In genomic region chr1:28982198-28982597, GRCh38 we compare ENCODE assay signal across 25 cellular contexts.
DNase-seq lines count a peak whose midpoint lies in the region; ATAC-seq, FAIRE-seq and TF ChIP-seq lines count a peak whose summit lies in the region.
"Had no signal": no experiment of that assay in that cellular context is flagged by ENCODE, and none has a peak within 500 bp of the region (broad histone marks: within the 10 kb centered on the region; RNA-seq: fewer than 3 reads in every experiment).

No MANE protein-coding gene starts in this region.

- TF ChIP-seq EP300 in HepG2 (IDR thresholded peaks at IDR 0.05; ENCODE audit: low read depth in 2 of 2, low read length in 2 of 2) = no peak
- TF ChIP-seq EP300 in HepG2 (CRISPR knock-in tag; IDR thresholded peaks at IDR 0.05; ENCODE audit: borderline replicate concordance) = no peak

- FAIRE-seq in HepG2 (lab: Jason Lieb, UNC) (peak; percentile 73), endothelial cell of umbilical vein (lab: Jason Lieb, UNC) (peak; percentile 42)
- FAIRE-seq: A204.1, GM12878, GM19239 had no signal

- CTCF ChIA-PET in HepG2 (lab: Yijun Ruan, JAX; ENCODE audit: low intra/inter-chr PET ratio, low total read pairs) = interaction anchor here (2.3 kb wide), 1 partner anchor 100 kb away, joined by 12 read pairs; no protein-coding TSS in a partner anchor
- CTCF ChIA-PET in CD8-positive, alpha-beta T cell (lab: Charles Lee) = interaction anchor here (1.9 to 2.2 kb wide), 2 partner anchors 68 to 100 kb away, joined by 7 to 10 read pairs; partner anchors contain the start of gene EPB41
- CTCF ChIA-PET in endothelial cell of umbilical vein (lab: Charles Lee) = interaction anchor here (1.1 kb wide), 1 partner anchor 9 kb away, joined by 3 read pairs; no protein-coding TSS in a partner anchor

- H3K4me2 ChIP-seq in HepG2 (ENCODE audit: low read depth, low read length) (no peak overlapping the region), endothelial cell of umbilical vein (ENCODE audit: insufficient read depth, low read length) (no peak overlapping the region)
- H3K4me2 ChIP-seq: BLaER1 treated with 17β-estradiol and CSF1 and Interleukin-3, amounts not matched to agents 10 nM and 100 nM had no signal

- H4K20me1 ChIP-seq in HepG2 (ENCODE audit: insufficient read depth, low read length) (no peaks in the 10 kb centered on the region), endothelial cell of umbilical vein (replicated peaks; ENCODE audit: control insufficient read depth, extremely low read depth, insufficient read depth, low read length) (no peaks in the 10 kb centered on the region)

- H3K9me1 ChIP-seq in endothelial cell of umbilical vein (replicated peaks; ENCODE audit: control insufficient read depth, extremely low read depth, insufficient read depth, low read length) = no peaks in the 10 kb centered on the region

- DNase-seq in HepG2 (ENCODE audit: low spot score) (peak; percentile 32), right lobe of liver (no peak), endothelial cell of umbilical vein (ENCODE audit: low read depth, low spot score) (no peak), NCI-H748 treated with DMSO at 0.1 percent for 48 hours (lab: John Stamatoyannopoulos, UW) (no peak), aorta (no peak)
- no peak for DNase-seq in CD8-positive, alpha-beta T cell
- DNase-seq in stimulated activated effector memory CD8-positive, alpha-beta T cell treated with anti-CD3 and anti-CD28 coated beads, Interleukin-12 subunit alpha, Interleukin-12 subunit beta, amount 100 ng/mL, for 72 hours (ENCODE audit: low spot score in 2 of 2) = no peak
- DNase-seq: 8988T; AML-193; CD4-positive, alpha-beta T cell; CD8-positive, alpha-beta memory T cell; COR-L47; DMS 273 treated with DMSO at 0.1 percent for 48 hours; DMS153; DMS53; DMS79; DND-41; EL; GDM1 had no signal

- no peak for TF ChIP-seq RAD21 in HepG2 (CRISPR knock-in tag; IDR thresholded peaks at IDR 0.05)

- peaks cover 27% of the 10 kb centered on the region for H3K4me1 ChIP-seq in HepG2 (ENCODE audit: insufficient read depth, low read length)
- H3K4me1 ChIP-seq in right lobe of liver = peaks cover 0 to 22% (median 0%) of the 10 kb centered on the region in 4 donors
- peaks cover 18% of the 10 kb centered on the region for H3K4me1 ChIP-seq in CD8-positive, alpha-beta T cell (ENCODE audit: insufficient read depth, low read length)
- peaks cover 2% of the 10 kb centered on the region for H3K4me1 ChIP-seq in endothelial cell of umbilical vein (ENCODE audit: control insufficient read depth, extremely low read depth, insufficient read depth, low read length)
- H3K4me1 ChIP-seq in aorta (ENCODE audit: control insufficient read depth in 1 of 2, insufficient read depth in 2 of 2, low read length in 2 of 2) = no peaks in the 10 kb centered on the region

- POLR2A ChIA-PET in HepG2 (lab: Yijun Ruan, JAX) = no interaction called here
- POLR2A ChIA-PET in CD8-positive, alpha-beta T cell (lab: Charles Lee) = no interaction called here
- POLR2A ChIA-PET in endothelial cell of umbilical vein (lab: Charles Lee) = no interaction called here

- no TSS peak for BruUV-seq in HepG2 (replicated peaks; lab: Mats Ljungman, UMichigan)
- BruUV-seq in endothelial cell of umbilical vein (replicated peaks; lab: Mats Ljungman, UMichigan) = no TSS peak

- TF ChIP-seq POLR2A in HepG2 (IDR thresholded peaks at IDR 0.05; ENCODE audit: insufficient read depth in 1 of 2, low read depth in 2 of 2, low read length in 2 of 2) (no peak), right lobe of liver (IDR thresholded peaks at IDR 0.05) (no peak), endothelial cell of umbilical vein (IDR thresholded peaks at IDR 0.05; ENCODE audit: low read depth, low read length) (no peak)

- dilution Hi-C loops in endothelial cell of umbilical vein (cut with MboI; ENCODE audit: extremely low pct_ligation_motif_present, low sequenced_read_pairs) = no loop called here

- intact Hi-C loops in HepG2 (cut with micrococcal nuclease; ENCODE audit: unreplicated experiment) (no loop called here), right lobe of liver (cut with DNase I) (loop anchor here in 1 of 2 donors (5.0 kb wide), 1 partner anchor 100 kb away; no protein-coding TSS in a partner anchor), endothelial cell of umbilical vein (cut with micrococcal nuclease) (loop anchor here (10.0 kb wide), 1 partner anchor 57 kb away; no protein-coding TSS in a partner anchor), aorta (cut with DNase I) (no loop called here)
- intact Hi-C loops in CD8-positive, alpha-beta T cell (cut with DNase I, micrococcal nuclease) = loop anchor here in 1 of 2 experiments (2.0 to 5.0 kb wide), 3 partner anchors 55 to 89 kb away; partner anchors contain the start of gene EPB41

- TF ChIP-seq CTCF in HepG2 (CRISPR knock-in tag; IDR thresholded peaks at IDR 0.05) (no peak), right lobe of liver (IDR thresholded peaks at IDR 0.05) (no peak), endothelial cell of umbilical vein (IDR thresholded peaks at IDR 0.05; ENCODE audit: extremely low read depth in 1 of 2, insufficient read depth in 1 of 2, low read depth in 1 of 2, low read length in 2 of 2) (no peak)
- no peak for TF ChIP-seq CTCF in CD8-positive, alpha-beta T cell (IDR thresholded peaks at IDR 0.05)

- peaks cover 7% of the 10 kb centered on the region for H3K79me2 ChIP-seq in HepG2 (ENCODE audit: insufficient read depth, low read length)
- H3K79me2 ChIP-seq in endothelial cell of umbilical vein (ENCODE audit: control insufficient read depth, insufficient read depth, low read length) = no peaks in the 10 kb centered on the region

- in situ Hi-C loops in HepG2 (cut with HindIII; ENCODE audit: extremely low pct_ligation_motif_present, low pct_unique_long_range_greater_than_20kb) = loop anchor here (10.0 kb wide), 1 partner anchor 97 kb away; no protein-coding TSS in a partner anchor

- no peaks in the 10 kb centered on the region for H3K9me3 ChIP-seq in HepG2 (ENCODE audit: low read length)
- no peaks in the 10 kb centered on the region for H3K9me3 ChIP-seq in right lobe of liver
- no peaks in the 10 kb centered on the region for H3K9me3 ChIP-seq in CD8-positive, alpha-beta T cell (ENCODE audit: low read length)
- H3K9me3 ChIP-seq in endothelial cell of umbilical vein (replicated peaks; ENCODE audit: control insufficient read depth, insufficient read depth, low read length) = no peaks in the 10 kb centered on the region
- no peaks in the 10 kb centered on the region for H3K9me3 ChIP-seq in aorta (ENCODE audit: control insufficient read depth, low read length)

- peak overlapping the region; percentile 55 for H3K27ac Mint-ChIP-seq in CD8-positive, alpha-beta T cell
- no peak overlapping the region for H3K27ac Mint-ChIP-seq in stimulated activated effector memory CD8-positive, alpha-beta T cell treated with anti-CD3 and anti-CD28 coated beads, Interleukin-12 subunit alpha, Interleukin-12 subunit beta, amount 100 ng/mL, for 72 hours
- H3K27ac Mint-ChIP-seq: B cell had no signal

- H3K4me1 Mint-ChIP-seq in CD8-positive, alpha-beta T cell (ENCODE audit: low read depth) = peaks cover 85% of the 10 kb centered on the region
- peaks cover 40% of the 10 kb centered on the region for H3K4me1 Mint-ChIP-seq in stimulated activated effector memory CD8-positive, alpha-beta T cell treated with anti-CD3 and anti-CD28 coated beads, Interleukin-12 subunit alpha, Interleukin-12 subunit beta, amount 100 ng/mL, for 72 hours

- H3K9me3 Mint-ChIP-seq in CD8-positive, alpha-beta T cell = no peaks in the 10 kb centered on the region
- no peaks in the 10 kb centered on the region for H3K9me3 Mint-ChIP-seq in stimulated activated effector memory CD8-positive, alpha-beta T cell treated with anti-CD3 and anti-CD28 coated beads, Interleukin-12 subunit alpha, Interleukin-12 subunit beta, amount 100 ng/mL, for 72 hours
- H3K9me3 Mint-ChIP-seq: CD4-positive, alpha-beta T cell; CD8-positive, alpha-beta memory T cell had no signal

- no peak overlapping the region for H3K4me3 ChIP-seq in HepG2 (replicated peaks in 1 of 3; ENCODE audit: insufficient read depth in 1 of 3, low read depth in 2 of 3, low read length in 3 of 3)
- no peak overlapping the region for H3K4me3 ChIP-seq in right lobe of liver
- H3K4me3 ChIP-seq in CD8-positive, alpha-beta T cell (ENCODE audit: low read depth, low read length) = no peak overlapping the region
- no peak overlapping the region for H3K4me3 ChIP-seq in endothelial cell of umbilical vein (replicated peaks in 1 of 3; ENCODE audit: insufficient read depth in 1 of 3, low read depth in 1 of 3, low read length in 3 of 3)
- no peak overlapping the region for H3K4me3 ChIP-seq in aorta (ENCODE audit: low read length in 2 of 2)
- H3K4me3 ChIP-seq: BLaER1 treated with 17β-estradiol and CSF1 and Interleukin-3, amounts not matched to agents 10 nM and 100 nM; GM12878 had no signal

- H3K36me3 Mint-ChIP-seq in CD8-positive, alpha-beta T cell = peaks cover 16% of the 10 kb centered on the region
- H3K36me3 Mint-ChIP-seq in stimulated activated effector memory CD8-positive, alpha-beta T cell treated with anti-CD3 and anti-CD28 coated beads, Interleukin-12 subunit alpha, Interleukin-12 subunit beta, amount 100 ng/mL, for 72 hours = no peaks in the 10 kb centered on the region

- H3K27me3 Mint-ChIP-seq in CD8-positive, alpha-beta T cell (ENCODE audit: low read depth) = no peaks in the 10 kb centered on the region
- H3K27me3 Mint-ChIP-seq: B cell; CD4-positive, alpha-beta T cell; CD8-positive, alpha-beta memory T cell had no signal

- H3K27ac ChIP-seq in HepG2 (ENCODE audit: extremely low read length, insufficient read depth, low read length) = no peak overlapping the region
- no peak overlapping the region for H3K27ac ChIP-seq in right lobe of liver
- H3K27ac ChIP-seq in CD8-positive, alpha-beta T cell (ENCODE audit: low read depth, low read length) = no peak overlapping the region
- H3K27ac ChIP-seq in endothelial cell of umbilical vein (ENCODE audit: insufficient read depth, low read depth, low read length) = no peak overlapping the region
- H3K27ac ChIP-seq in aorta (ENCODE audit: low read depth in 1 of 2, low read length in 2 of 2) = no peak overlapping the region
- H3K27ac ChIP-seq: BLaER1 treated with 17β-estradiol and CSF1 and Interleukin-3, amounts not matched to agents 10 nM and 100 nM; C4-2B had no signal

- ATAC-seq in HepG2 (no peak), right lobe of liver (no peak), aorta (ENCODE audit: low FRiP score) (no peak)
- ATAC-seq in CD8-positive, alpha-beta T cell = no peak
- no peak for ATAC-seq in stimulated activated effector memory CD8-positive, alpha-beta T cell treated with anti-CD3 and anti-CD28 coated beads, Interleukin-12 subunit alpha, Interleukin-12 subunit beta, amount 100 ng/mL, for 72 hours
- ATAC-seq: GM12878 had no signal

- H2AFZ ChIP-seq in HepG2 (ENCODE audit: low read length) (no peak overlapping the region), endothelial cell of umbilical vein (ENCODE audit: low read depth, low read length) (no peak overlapping the region)

- H3K36me3 ChIP-seq in HepG2 (replicated peaks in 1 of 2; ENCODE audit: control insufficient read depth in 1 of 2, insufficient read depth in 2 of 2, low read length in 2 of 2) (no peaks in the 10 kb centered on the region), right lobe of liver (no peaks in the 10 kb centered on the region), endothelial cell of umbilical vein (ENCODE audit: control insufficient read depth in 2 of 2, extremely low read depth in 1 of 2, insufficient read depth in 2 of 2, low read length in 2 of 2) (no peaks in the 10 kb centered on the region), aorta (ENCODE audit: control insufficient read depth in 1 of 2, insufficient read depth in 2 of 2, low read length in 1 of 2) (no peaks in the 10 kb centered on the region)
- no peaks in the 10 kb centered on the region for H3K36me3 ChIP-seq in CD8-positive, alpha-beta T cell (ENCODE audit: insufficient read depth, low read length)

- WGBS in HepG2 (ENCODE audit: low lambda C conversion rate) = 64% methylated on average over 6 of the region's 6 CpGs
- 57% methylated on average over 6 of the region's 6 CpGs for WGBS in right lobe of liver (ENCODE audit: insufficient coverage, low coverage, low lambda C conversion rate, missing lambda C conversion rate)
- WGBS in aorta, 2 donors = 98% methylated on average over 6 of the region's 6 CpGs

- H3K27me3 ChIP-seq in HepG2 (ENCODE audit: control insufficient read depth in 1 of 2, insufficient read depth in 2 of 2, low read length in 2 of 2) = no peaks in the 10 kb centered on the region
- H3K27me3 ChIP-seq in right lobe of liver = no peaks in the 10 kb centered on the region
- H3K27me3 ChIP-seq in CD8-positive, alpha-beta T cell (ENCODE audit: insufficient read depth, low read length) = no peaks in the 10 kb centered on the region
- H3K27me3 ChIP-seq in endothelial cell of umbilical vein (ENCODE audit: control insufficient read depth in 2 of 2, insufficient read depth in 2 of 2, low read length in 2 of 2) = no peaks in the 10 kb centered on the region
- H3K27me3 ChIP-seq in aorta (ENCODE audit: control insufficient read depth in 1 of 2, insufficient read depth in 2 of 2, low read length in 1 of 2) = no peaks in the 10 kb centered on the region
- H3K27me3 ChIP-seq: BLaER1 treated with 17β-estradiol and CSF1 and Interleukin-3, amounts not matched to agents 10 nM and 100 nM had no signal

- H3K9ac ChIP-seq in HepG2 (ENCODE audit: insufficient read depth, low read depth, low read length) = no peak overlapping the region
- no peak overlapping the region for H3K9ac ChIP-seq in endothelial cell of umbilical vein (replicated peaks; ENCODE audit: extremely low read depth, insufficient read depth, low read length)
- H3K9ac ChIP-seq: BLaER1 treated with 17β-estradiol and CSF1 and Interleukin-3, amounts not matched to agents 10 nM and 100 nM had no signal

- no peak overlapping the region for H3K4me3 Mint-ChIP-seq in CD8-positive, alpha-beta T cell
- H3K4me3 Mint-ChIP-seq in stimulated activated effector memory CD8-positive, alpha-beta T cell treated with anti-CD3 and anti-CD28 coated beads, Interleukin-12 subunit alpha, Interleukin-12 subunit beta, amount 100 ng/mL, for 72 hours = no peak overlapping the region
- H3K4me3 Mint-ChIP-seq: B cell; CD4-positive, alpha-beta T cell had no signal
